In genomic region chr12:47491516-47491915, GRCh38 we compare ENCODE assay signal across 27 cellular contexts.
"Had no signal": no experiment of that assay in that cellular context is flagged by ENCODE, and none has a peak within 500 bp of the region (broad histone marks: within the 10 kb centered on the region; RNA-seq: fewer than 3 reads in every experiment).

No MANE protein-coding gene starts in this region.

- ATAC-seq: activated CD4-positive, CD25-positive, alpha-beta regulatory T cell treated with anti-CD3 and anti-CD28 coated beads, Interleukin-2, amount 50 U/mL, for 24 hours; activated naive CD4-positive, alpha-beta T cell treated with anti-CD3 and anti-CD28 coated beads, Interleukin-2, amount 50 U/mL, for 72 hours; activated T-cell treated with anti-CD3 and anti-CD28 coated beads, Interleukin-2, amount 50 U/mL, for 4 hours; PC-3; WTC11 had no signal

- H3K36me3 ChIP-seq: adrenal gland, cardiac muscle cell, Peyer's patch, SJSA1 had no signal

- H3K27me3 ChIP-seq: adrenal gland, cardiac muscle cell, Peyer's patch, SJSA1 had no signal

- H3K9me3 ChIP-seq: adrenal gland, Peyer's patch, SJSA1, SK-N-SH had no signal

- H3K27ac ChIP-seq: adrenal gland, cardiac muscle cell, Peyer's patch, SJSA1 had no signal

- H3K4me3 ChIP-seq: adrenal gland, cardiac muscle cell, Peyer's patch, SJSA1 had no signal

- DNase-seq: activated CD4-positive, alpha-beta memory T cell treated with anti-CD3 and anti-CD28 coated beads for 36 hours; activated CD4-positive, alpha-beta T cell treated with anti-CD3 and anti-CD28 coated beads for 4 hours; activated CD4-positive, alpha-beta T cell treated with anti-CD3 and anti-CD28 coated beads, Interleukin-2, amount 50 U/mL, for 1 hour; activated CD8-positive, alpha-beta memory T cell treated with anti-CD3 and anti-CD28 coated beads, Interleukin-2, amount 50 U/mL, for 4 hours; activated gamma-delta T cell treated with Interleukin-2 at 50 U/mL for 16 hours; activated naive CD4-positive, alpha-beta T cell treated with anti-CD3 and anti-CD28 coated beads for 36 hours; activated T-cell treated with anti-CD3 and anti-CD28 coated beads for 4 hours; activated T-cell treated with anti-CD3 and anti-CD28 coated beads, Interleukin-2, amount 50 U/mL, for 4 hours; adrenal gland; anterior cingulate cortex; Karpas-422; NCI-H1105; NCI-H1417 treated with DMSO at 0.1 percent for 48 hours; NCI-H187 treated with DMSO at 0.1 percent for 48 hours; NCI-H2081; NCI-H345; NCI-H524 treated with DMSO at 0.1 percent for 48 hours; PC-3; Peyer's patch; RPMI8226; SHP77 treated with DMSO at 0.1 percent for 48 hours; SK-N-SH had no signal

- H3K4me1 ChIP-seq: adrenal gland, Peyer's patch had no signal
